In the genomic region with DNA sequence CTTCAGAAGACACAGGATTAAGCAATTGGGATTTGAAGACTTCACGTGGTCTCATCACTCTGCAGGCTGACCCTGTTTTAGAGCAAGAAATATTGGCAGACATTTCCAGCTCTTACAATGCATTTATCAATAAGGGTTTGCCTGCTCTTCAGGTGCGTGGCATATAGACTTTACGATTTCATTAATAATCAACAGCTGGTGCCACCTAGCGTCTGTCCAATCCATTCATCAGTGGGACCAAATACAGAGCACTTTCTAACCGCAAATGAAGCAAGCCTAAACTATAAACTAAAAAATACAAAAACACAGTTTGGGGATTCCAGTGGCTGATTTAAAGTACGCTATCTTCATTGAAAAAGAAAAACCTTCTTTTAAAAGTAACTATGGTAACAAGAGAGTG, we compare ENCODE assay signal across 9 cellular contexts.
DNase-seq lines count a peak whose midpoint lies in the region; ATAC-seq and TF ChIP-seq lines count a peak whose summit lies in the region.
"Had no signal": no experiment of that assay in that cellular context is flagged by ENCODE, and none has a peak within 500 bp of the region (broad histone marks: within the 10 kb centered on the region; RNA-seq: fewer than 3 reads in every experiment).

No MANE protein-coding gene starts in this region.

- no peaks in the 10 kb centered on the region for H3K4me1 ChIP-seq in cardiac muscle cell (ENCODE audit: low read depth)
- no peaks in the 10 kb centered on the region for H3K4me1 ChIP-seq in Peyer's patch
- H3K4me1 ChIP-seq in left ventricle myocardium inferior: no peaks in the 10 kb centered on the region
- no peaks in the 10 kb centered on the region for H3K4me1 ChIP-seq in uterus

- H3K9me3 ChIP-seq in cardiac muscle cell (ENCODE audit: low read depth) (no peaks in the 10 kb centered on the region), Peyer's patch (no peaks in the 10 kb centered on the region), left ventricle myocardium inferior (replicated peaks) (no peaks in the 10 kb centered on the region), uterus (no peaks in the 10 kb centered on the region)

- H3K27ac ChIP-seq in cardiac muscle cell (no peak overlapping the region), Peyer's patch (no peak overlapping the region), left ventricle myocardium inferior (replicated peaks) (no peak overlapping the region), uterus (no peak overlapping the region)

- H3K27me3 ChIP-seq in cardiac muscle cell (no peaks in the 10 kb centered on the region), Peyer's patch (no peaks in the 10 kb centered on the region), left ventricle myocardium inferior (ENCODE audit: low read depth) (no peaks in the 10 kb centered on the region), uterus (peaks cover 0 to 4% of the 10 kb centered on the region in 2 donors)

- ATAC-seq in esophagus mucosa: no peak

- TF ChIP-seq CTCF in cardiac muscle cell (IDR thresholded peaks at IDR 0.05; ENCODE audit: low read depth, low read length) (peak; percentile 35), Peyer's patch (IDR thresholded peaks at IDR 0.05) (peak in 4 of 6 experiments; percentile 14 to 49 (median 44)), left ventricle myocardium inferior (IDR thresholded peaks at IDR 0.05; ENCODE audit: borderline replicate concordance) (peak; percentile 60), uterus (IDR thresholded peaks at IDR 0.05) (peak in 3 of 4 experiments; percentile 17 to 29 (median 26))

- H3K36me3 ChIP-seq in cardiac muscle cell (no peaks in the 10 kb centered on the region), Peyer's patch (no peaks in the 10 kb centered on the region), left ventricle myocardium inferior (no peaks in the 10 kb centered on the region), uterus (no peaks in the 10 kb centered on the region)

- H3K4me3 ChIP-seq in cardiac muscle cell (no peak overlapping the region), Peyer's patch (no peak overlapping the region), left ventricle myocardium inferior (peak overlapping the region; percentile 32), uterus (no peak overlapping the region)

- TF ChIP-seq POLR2A in Peyer's patch (IDR thresholded peaks at IDR 0.05): no peak
- TF ChIP-seq POLR2A in uterus (IDR thresholded peaks at IDR 0.05): no peak

- DNase-seq in cardiac muscle cell (ENCODE audit: low read depth in 1 of 2, low spot score in 1 of 2) (peak; percentile 27 to 70), cardiac septum (ENCODE audit: low spot score) (no peak), Peyer's patch (peak in 1 of 3 donors; percentile 47), left ventricle myocardium inferior (no peak), uterus (peak in 1 of 2 donors; percentile 14), occipital lobe (lab: John Stamatoyannopoulos, UW) (no peak)
- no peak for DNase-seq in effector CD8-positive, alpha-beta T cell (lab: John Stamatoyannopoulos, UW)
- DNase-seq: NCI-H146 had no signal

- intact Hi-C loops in cardiac septum (cut with DNase I): loop anchor here (10.0 kb wide), 1 partner anchor 122 kb away; a partner anchor contains a TSS
- intact Hi-C loops in left ventricle myocardium inferior (cut with micrococcal nuclease): no loop called here
- intact Hi-C loops in uterus (cut with DNase I; ENCODE audit: low total_unique reads): no loop called here

Comparison
In these comparisons a context has a peak if more than half of its experiments do, and no peak if none do; other contexts are left out.
1. DNase-seq: peak in cardiac muscle cell (2 of 2); none in cardiac septum (single experiment), left ventricle myocardium inferior (single experiment), occipital lobe (single experiment) and effector CD8-positive, alpha-beta T cell (single experiment).
2. Peak in every context shown above with its lines, with median percentiles within 50 percentile points of each other: CTCF ChIP-seq.